1 cellular context compared by ENCODE assay signal in the genomic region with DNA sequence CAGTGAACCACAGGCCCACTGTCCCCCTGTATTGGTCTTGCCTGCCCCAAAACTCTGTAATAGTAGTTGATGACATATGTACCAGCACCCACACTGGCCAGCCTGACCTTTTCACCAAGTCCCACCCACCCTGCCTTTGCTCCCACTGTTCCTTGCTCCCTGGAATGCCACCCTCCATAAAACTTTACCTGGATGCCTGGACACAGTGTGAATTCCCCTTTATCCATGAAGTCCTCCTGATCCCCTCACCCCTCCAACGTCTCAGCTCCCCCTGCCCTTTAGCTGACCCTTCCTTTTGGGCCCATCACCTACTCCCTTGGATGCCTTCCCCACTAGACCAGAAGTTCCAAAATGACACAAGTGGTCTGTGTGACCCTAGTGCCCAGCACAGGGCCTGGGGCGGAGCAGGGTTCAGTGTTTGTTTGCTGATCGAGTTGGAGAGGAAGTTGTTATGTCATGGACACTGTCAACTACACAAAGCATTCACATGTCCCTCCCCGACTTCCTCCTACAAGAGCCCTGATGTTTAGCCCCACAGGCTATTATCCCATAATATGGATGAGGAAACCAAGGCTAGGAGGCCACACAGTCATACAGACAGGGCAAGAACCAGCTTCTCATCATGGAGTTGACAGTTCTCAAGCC.
TF ChIP-seq lines count a peak whose summit lies in the region.

No MANE protein-coding gene starts in this region.

TF ChIP-seq in HepG2, 621 proteins besides CTCF, POLR2A, EP300 and RAD21 (continued from another document and continues in another):
- peak; percentile 86 for TF ChIP-seq ZNF609 (CRISPR knock-in tag; IDR thresholded peaks at IDR 0.05; ENCODE audit: borderline replicate concordance)
- no peak for TF ChIP-seq HNRNPUL1 (IDR thresholded peaks at IDR 0.05; ENCODE audit: low read depth, low read length)
- TF ChIP-seq ZNF792 (CRISPR knock-in tag; IDR thresholded peaks at IDR 0.05), result peak; percentile 67; the same call in 1 of the 2 replicates
- TF ChIP-seq, protein P1, sequence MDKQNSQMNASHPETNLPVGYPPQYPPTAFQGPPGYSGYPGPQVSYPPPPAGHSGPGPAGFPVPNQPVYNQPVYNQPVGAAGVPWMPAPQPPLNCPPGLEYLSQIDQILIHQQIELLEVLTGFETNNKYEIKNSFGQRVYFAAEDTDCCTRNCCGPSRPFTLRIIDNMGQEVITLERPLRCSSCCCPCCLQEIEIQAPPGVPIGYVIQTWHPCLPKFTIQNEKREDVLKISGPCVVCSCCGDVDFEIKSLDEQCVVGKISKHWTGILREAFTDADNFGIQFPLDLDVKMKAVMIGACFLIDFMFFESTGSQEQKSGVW (CRISPR knock-in tag; IDR thresholded peaks at IDR 0.05; ENCODE audit: borderline replicate concordance), result no peak
- 0 out of 2 replicates have a peak, but pooled peaks have one; percentile 63 for TF ChIP-seq PAF1 (CRISPR knock-in tag; IDR thresholded peaks at IDR 0.05)
- no peak for TF ChIP-seq GABPA (IDR thresholded peaks at IDR 0.05; ENCODE audit: low read depth, low read length)
- peak; percentile 71 for TF ChIP-seq GABPA (CRISPR knock-in tag; IDR thresholded peaks at IDR 0.05; ENCODE audit: low read depth)
- no peak for TF ChIP-seq SIN3A (IDR thresholded peaks at IDR 0.05; ENCODE audit: borderline replicate concordance, low read depth, low read length)
- TF ChIP-seq ZNF264 (CRISPR knock-in tag; IDR thresholded peaks at IDR 0.05), result no peak; the same call in 1 of the 2 replicates
- TF ChIP-seq SPEN (CRISPR knock-in tag; IDR thresholded peaks at IDR 0.05; ENCODE audit: low read depth), result peak; percentile 20; the same call in 1 of the 2 replicates
- TF ChIP-seq, protein P2, sequence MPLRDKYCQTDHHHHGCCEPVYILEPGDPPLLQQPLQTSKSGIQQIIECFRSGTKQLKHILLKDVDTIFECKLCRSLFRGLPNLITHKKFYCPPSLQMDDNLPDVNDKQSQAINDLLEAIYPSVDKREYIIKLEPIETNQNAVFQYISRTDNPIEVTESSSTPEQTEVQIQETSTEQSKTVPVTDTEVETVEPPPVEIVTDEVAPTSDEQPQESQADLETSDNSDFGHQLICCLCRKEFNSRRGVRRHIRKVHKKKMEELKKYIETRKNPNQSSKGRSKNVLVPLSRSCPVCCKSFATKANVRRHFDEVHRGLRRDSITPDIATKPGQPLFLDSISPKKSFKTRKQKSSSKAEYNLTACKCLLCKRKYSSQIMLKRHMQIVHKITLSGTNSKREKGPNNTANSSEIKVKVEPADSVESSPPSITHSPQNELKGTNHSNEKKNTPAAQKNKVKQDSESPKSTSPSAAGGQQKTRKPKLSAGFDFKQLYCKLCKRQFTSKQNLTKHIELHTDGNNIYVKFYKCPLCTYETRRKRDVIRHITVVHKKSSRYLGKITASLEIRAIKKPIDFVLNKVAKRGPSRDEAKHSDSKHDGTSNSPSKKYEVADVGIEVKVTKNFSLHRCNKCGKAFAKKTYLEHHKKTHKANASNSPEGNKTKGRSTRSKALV (CRISPR knock-in tag; IDR thresholded peaks at IDR 0.05), result no peak
- TF ChIP-seq TRIM24 (CRISPR knock-in tag; IDR thresholded peaks at IDR 0.05), result 0 out of 2 replicates have a peak, but pooled peaks have one; percentile 25
- TF ChIP-seq NFE2 (CRISPR knock-in tag; IDR thresholded peaks at IDR 0.05), result no peak
- TF ChIP-seq PHF20 (CRISPR knock-in tag; IDR thresholded peaks at IDR 0.05), result no peak
- TF ChIP-seq SOX5 (CRISPR knock-in tag; IDR thresholded peaks at IDR 0.05; ENCODE audit: borderline replicate concordance), result peak; percentile 65
- no peak for TF ChIP-seq TERF1 (CRISPR knock-in tag; IDR thresholded peaks at IDR 0.05)
- no peak for TF ChIP-seq E2F2 (CRISPR knock-in tag; IDR thresholded peaks at IDR 0.05; ENCODE audit: borderline replicate concordance)
- TF ChIP-seq JARID2 (CRISPR knock-in tag; IDR thresholded peaks at IDR 0.05; ENCODE audit: insufficient replicate concordance), result no peak
- 0 out of 2 replicates have a peak, but pooled peaks have one; percentile 15 for TF ChIP-seq TFDP1 (CRISPR knock-in tag; IDR thresholded peaks at IDR 0.05; ENCODE audit: borderline replicate concordance)
- TF ChIP-seq, protein P3, sequence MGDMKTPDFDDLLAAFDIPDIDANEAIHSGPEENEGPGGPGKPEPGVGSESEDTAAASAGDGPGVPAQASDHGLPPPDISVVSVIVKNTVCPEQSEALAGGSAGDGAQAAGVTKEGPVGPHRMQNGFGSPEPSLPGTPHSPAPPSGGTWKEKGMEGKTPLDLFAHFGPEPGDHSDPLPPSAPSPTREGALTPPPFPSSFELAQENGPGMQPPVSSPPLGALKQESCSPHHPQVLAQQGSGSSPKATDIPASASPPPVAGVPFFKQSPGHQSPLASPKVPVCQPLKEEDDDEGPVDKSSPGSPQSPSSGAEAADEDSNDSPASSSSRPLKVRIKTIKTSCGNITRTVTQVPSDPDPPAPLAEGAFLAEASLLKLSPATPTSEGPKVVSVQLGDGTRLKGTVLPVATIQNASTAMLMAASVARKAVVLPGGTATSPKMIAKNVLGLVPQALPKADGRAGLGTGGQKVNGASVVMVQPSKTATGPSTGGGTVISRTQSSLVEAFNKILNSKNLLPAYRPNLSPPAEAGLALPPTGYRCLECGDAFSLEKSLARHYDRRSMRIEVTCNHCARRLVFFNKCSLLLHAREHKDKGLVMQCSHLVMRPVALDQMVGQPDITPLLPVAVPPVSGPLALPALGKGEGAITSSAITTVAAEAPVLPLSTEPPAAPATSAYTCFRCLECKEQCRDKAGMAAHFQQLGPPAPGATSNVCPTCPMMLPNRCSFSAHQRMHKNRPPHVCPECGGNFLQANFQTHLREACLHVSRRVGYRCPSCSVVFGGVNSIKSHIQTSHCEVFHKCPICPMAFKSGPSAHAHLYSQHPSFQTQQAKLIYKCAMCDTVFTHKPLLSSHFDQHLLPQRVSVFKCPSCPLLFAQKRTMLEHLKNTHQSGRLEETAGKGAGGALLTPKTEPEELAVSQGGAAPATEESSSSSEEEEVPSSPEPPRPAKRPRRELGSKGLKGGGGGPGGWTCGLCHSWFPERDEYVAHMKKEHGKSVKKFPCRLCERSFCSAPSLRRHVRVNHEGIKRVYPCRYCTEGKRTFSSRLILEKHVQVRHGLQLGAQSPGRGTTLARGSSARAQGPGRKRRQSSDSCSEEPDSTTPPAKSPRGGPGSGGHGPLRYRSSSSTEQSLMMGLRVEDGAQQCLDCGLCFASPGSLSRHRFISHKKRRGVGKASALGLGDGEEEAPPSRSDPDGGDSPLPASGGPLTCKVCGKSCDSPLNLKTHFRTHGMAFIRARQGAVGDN (CRISPR knock-in tag; IDR thresholded peaks at IDR 0.05), result peak; percentile 50; the same call in 1 of the 2 replicates
- TF ChIP-seq, protein P4, sequence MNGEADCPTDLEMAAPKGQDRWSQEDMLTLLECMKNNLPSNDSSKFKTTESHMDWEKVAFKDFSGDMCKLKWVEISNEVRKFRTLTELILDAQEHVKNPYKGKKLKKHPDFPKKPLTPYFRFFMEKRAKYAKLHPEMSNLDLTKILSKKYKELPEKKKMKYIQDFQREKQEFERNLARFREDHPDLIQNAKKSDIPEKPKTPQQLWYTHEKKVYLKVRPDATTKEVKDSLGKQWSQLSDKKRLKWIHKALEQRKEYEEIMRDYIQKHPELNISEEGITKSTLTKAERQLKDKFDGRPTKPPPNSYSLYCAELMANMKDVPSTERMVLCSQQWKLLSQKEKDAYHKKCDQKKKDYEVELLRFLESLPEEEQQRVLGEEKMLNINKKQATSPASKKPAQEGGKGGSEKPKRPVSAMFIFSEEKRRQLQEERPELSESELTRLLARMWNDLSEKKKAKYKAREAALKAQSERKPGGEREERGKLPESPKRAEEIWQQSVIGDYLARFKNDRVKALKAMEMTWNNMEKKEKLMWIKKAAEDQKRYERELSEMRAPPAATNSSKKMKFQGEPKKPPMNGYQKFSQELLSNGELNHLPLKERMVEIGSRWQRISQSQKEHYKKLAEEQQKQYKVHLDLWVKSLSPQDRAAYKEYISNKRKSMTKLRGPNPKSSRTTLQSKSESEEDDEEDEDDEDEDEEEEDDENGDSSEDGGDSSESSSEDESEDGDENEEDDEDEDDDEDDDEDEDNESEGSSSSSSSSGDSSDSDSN (CRISPR knock-in tag; IDR thresholded peaks at IDR 0.05), result peak; percentile 51
